Comparison of ENCODE assay signal across 1 cellular context in the genomic region with DNA sequence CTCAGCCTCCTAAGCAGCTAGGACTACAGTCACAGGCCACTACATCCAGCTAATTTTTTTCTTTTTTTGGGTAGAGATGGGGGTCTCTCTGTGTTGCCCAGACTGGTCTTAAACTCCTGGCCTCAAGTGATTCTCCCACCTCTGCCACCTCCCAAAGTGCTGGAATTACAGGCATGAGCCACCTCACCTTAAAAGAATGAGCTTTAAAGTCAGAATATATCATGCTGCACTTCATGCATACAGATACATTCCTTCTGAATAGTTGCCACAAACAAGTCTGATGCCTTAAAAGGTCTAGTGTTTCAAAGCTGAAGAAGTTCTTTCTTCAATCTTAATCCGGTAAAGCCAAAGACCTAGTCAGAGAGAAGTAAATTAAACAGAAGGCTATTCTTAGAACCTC.
TF ChIP-seq lines count a peak whose summit lies in the region.

No MANE protein-coding gene starts in this region.

TF ChIP-seq in GM23338, 12 proteins besides CTCF, POLR2A, EP300 and RAD21 (continued from another document):
- TF ChIP-seq ZNF462 (CRISPR knock-in tag; IDR thresholded peaks at IDR 0.05) (no peak), REST (IDR thresholded peaks at IDR 0.05; ENCODE audit: unreplicated experiment) (no peak), STAT1 (IDR thresholded peaks at IDR 0.05; ENCODE audit: unreplicated experiment) (no peak), EZH2 (IDR thresholded peaks at IDR 0.05; ENCODE audit: low read depth, unreplicated experiment) (no peak), NANOG (IDR thresholded peaks at IDR 0.05; ENCODE audit: borderline replicate concordance) (no peak), ZNF114 (CRISPR knock-in tag; IDR thresholded peaks at IDR 0.05) (no peak), ETS1 (IDR thresholded peaks at IDR 0.05) (no peak), POLR2AphosphoS5 (IDR thresholded peaks at IDR 0.05; ENCODE audit: low read depth) (no peak)
